ENCODE assay signal across 11 cellular contexts in genomic region chr3:4994144-4994730, GRCh38. TPM values are rescaled to one million over a fixed set of nuclear protein-coding genes. Genes with fewer than 3 reads are reported as not detected.
DNase-seq lines count a peak whose midpoint lies in the region; ATAC-seq, FAIRE-seq and TF ChIP-seq lines count a peak whose summit lies in the region.
"Had no signal": no experiment of that assay in that cellular context is flagged by ENCODE, and none has a peak within 500 bp of the region (broad histone marks: within the 10 kb centered on the region; RNA-seq: fewer than 3 reads in every experiment).

No MANE protein-coding gene starts in this region.

- FAIRE-seq in bronchial epithelial cell (lab: Jason Lieb, UNC), result no peak
- FAIRE-seq in pancreas (lab: Jason Lieb, UNC), result no peak
- FAIRE-seq: frontal cortex had no signal

- no peaks in the 10 kb centered on the region for H3K9me3 Mint-ChIP-seq in CD4-positive, CD25-positive, alpha-beta regulatory T cell

- no peaks in the 10 kb centered on the region for H3K36me3 Mint-ChIP-seq in CD4-positive, CD25-positive, alpha-beta regulatory T cell

- no peaks in the 10 kb centered on the region for H3K4me1 ChIP-seq in CD4-positive, CD25-positive, alpha-beta regulatory T cell (ENCODE audit: control insufficient read depth, insufficient read depth, low read length, poor library complexity, severe bottlenecking)
- H3K4me1 ChIP-seq in pancreas, result peaks cover 0 to 4% (median under 1%) of the 10 kb centered on the region in 3 donors

- H3K4me3 Mint-ChIP-seq in CD4-positive, CD25-positive, alpha-beta regulatory T cell, result no peak overlapping the region

- peak; percentile 12 to 34 for ATAC-seq in CD4-positive, CD25-positive, alpha-beta regulatory T cell (ENCODE audit: low read depth in 2 of 2)
- ATAC-seq in pancreas (peak in 3 of 4 donors; percentile 22 to 35 (median 27)), HG02870 (IDR thresholded peaks at IDR 0.05; ENCODE audit: unreplicated experiment) (no peak)

- no peaks in the 10 kb centered on the region for H3K27me3 Mint-ChIP-seq in CD4-positive, CD25-positive, alpha-beta regulatory T cell

- no peak overlapping the region for H3K27ac Mint-ChIP-seq in CD4-positive, CD25-positive, alpha-beta regulatory T cell

- H3K9me3 ChIP-seq in CD4-positive, CD25-positive, alpha-beta regulatory T cell (ENCODE audit: control insufficient read depth in 2 of 2, low read length in 2 of 2), result no peaks in the 10 kb centered on the region
- H3K9me3 ChIP-seq in MG63 (no peaks in the 10 kb centered on the region), pancreas (no peaks in the 10 kb centered on the region)

- H3K4me3 ChIP-seq in CD4-positive, CD25-positive, alpha-beta regulatory T cell (ENCODE audit: low read depth, low read length), result no peak overlapping the region
- H3K4me3 ChIP-seq in MG63 (no peak overlapping the region), bronchial epithelial cell (ENCODE audit: low read depth, low read length) (no peak overlapping the region), pancreas (no peak overlapping the region)

- intact Hi-C loops in pancreas (cut with DNase I), result no loop called here

- TF ChIP-seq CTCF in bronchial epithelial cell (IDR thresholded peaks at IDR 0.05; ENCODE audit: insufficient read depth, low read length, severe bottlenecking) (no peak), pancreas (IDR thresholded peaks at IDR 0.05) (no peak)

- H3K27me3 ChIP-seq in CD4-positive, CD25-positive, alpha-beta regulatory T cell (ENCODE audit: control insufficient read depth, insufficient read depth, low read length), result no peaks in the 10 kb centered on the region
- no peaks in the 10 kb centered on the region for H3K27me3 ChIP-seq in MG63
- no peaks in the 10 kb centered on the region for H3K27me3 ChIP-seq in bronchial epithelial cell (ENCODE audit: control insufficient read depth, insufficient read depth, low read length)
- H3K27me3 ChIP-seq in pancreas, result no peaks in the 10 kb centered on the region

- no peaks in the 10 kb centered on the region for H3K4me1 Mint-ChIP-seq in CD4-positive, CD25-positive, alpha-beta regulatory T cell

- no peaks in the 10 kb centered on the region for H3K36me3 ChIP-seq in CD4-positive, CD25-positive, alpha-beta regulatory T cell (ENCODE audit: control insufficient read depth, insufficient read depth, low read length)
- no peaks in the 10 kb centered on the region for H3K36me3 ChIP-seq in MG63
- no peaks in the 10 kb centered on the region for H3K36me3 ChIP-seq in bronchial epithelial cell (ENCODE audit: control insufficient read depth, insufficient read depth, low read length)
- no peaks in the 10 kb centered on the region for H3K36me3 ChIP-seq in pancreas

- H3K27ac ChIP-seq in CD4-positive, CD25-positive, alpha-beta regulatory T cell (ENCODE audit: insufficient read depth, low read length, poor library complexity, severe bottlenecking), result no peak overlapping the region
- peak overlapping the region in 2 of 4 donors; percentile 37 to 51 for H3K27ac ChIP-seq in pancreas

- DNase-seq in CD4-positive, CD25-positive, alpha-beta regulatory T cell, result no peak
- DNase-seq in MG63, result peak; percentile 25
- DNase-seq in bronchial epithelial cell (ENCODE audit: low read depth), result peak; percentile 92
- no peak for DNase-seq in pancreas
- DNase-seq in T1000 (lab: John Stamatoyannopoulos, UW), result no peak
- DNase-seq in GDM1 (lab: John Stamatoyannopoulos, UW), result no peak
- DNase-seq in DMS153 treated with DMSO at 0.1 percent for 48 hours (lab: John Stamatoyannopoulos, UW; ENCODE audit: unreplicated experiment), result no peak
- DNase-seq: activated CD4-positive, alpha-beta T cell treated with anti-CD3 and anti-CD28 coated beads, Interleukin-2, amount 50 U/mL, for 48 hours had no signal

RNA-seq across cellular contexts. Expression of gene BHLHE40, which starts 15.0 kb away (rescaled TPM):
- 44.4 TPM for total RNA-seq in CD4-positive, CD25-positive, alpha-beta regulatory T cell
- 1 to 10 TPM in 1 of 4 donors, under 1 TPM in 3; 0.65 to 1.2 (median 0.71) TPM for polyA plus RNA-seq in CD4-positive, CD25-positive, alpha-beta regulatory T cell
- total RNA-seq in MG63 (2014; rRNA removed; shearing (Covaris generic); ENCODE audit: low replicate concordance), result 2.6 TPM in 2 replicates
- total RNA-seq in bronchial epithelial cell (38.5 and 42.9 TPM in 2 replicates), pancreas (10 to 100 TPM; 19.3 to 66.7 (median 38.1) TPM)
- 10 to 100 TPM; 23.6 to 41.9 TPM for polyA plus RNA-seq in pancreas
- polyA plus RNA-seq: neural cell had no signal

Comparison
In these comparisons a context has a peak if more than half of its experiments do, and no peak if none do; other contexts are left out.
1. DNase-seq: peak in MG63 (single experiment) and bronchial epithelial cell (single experiment); none in CD4-positive, CD25-positive, alpha-beta regulatory T cell (0 of 3), pancreas (0 of 6), T1000 (single experiment), GDM1 (single experiment) and DMS153 treated with DMSO at 0.1 percent for 48 hours (single experiment).